9 cellular contexts compared by ENCODE assay signal in genomic region chr6:132511159-132511835, GRCh38. TPM values are rescaled to one million over a fixed set of nuclear protein-coding genes. Genes with fewer than 3 reads are reported as not detected.
DNase-seq lines count a peak whose midpoint lies in the region; ATAC-seq and TF ChIP-seq lines count a peak whose summit lies in the region.
"Had no signal": no experiment of that assay in that cellular context is flagged by ENCODE, and none has a peak within 500 bp of the region (broad histone marks: within the 10 kb centered on the region; RNA-seq: fewer than 3 reads in every experiment).

No MANE protein-coding gene starts in this region.

- ATAC-seq in Right ventricle myocardium superior (ENCODE audit: poor library complexity) (no peak), lower lobe of right lung (peak in 1 of 2 donors; percentile 38), aorta (ENCODE audit: low FRiP score) (no peak), GM18868 (IDR thresholded peaks at IDR 0.05; ENCODE audit: unreplicated experiment) (no peak)

- peaks cover 0 to 46% of the 10 kb centered on the region in 2 donors for H3K4me1 ChIP-seq in right atrium auricular region
- H3K4me1 ChIP-seq in adipocyte (ENCODE audit: control insufficient read depth, insufficient read depth, low read length) = peaks cover 40% of the 10 kb centered on the region
- peaks cover 64% of the 10 kb centered on the region for H3K4me1 ChIP-seq in lower lobe of right lung
- peaks cover 2 to 19% of the 10 kb centered on the region in 2 donors for H3K4me1 ChIP-seq in aorta (ENCODE audit: control insufficient read depth in 1 of 2, insufficient read depth in 2 of 2, low read length in 2 of 2)

- H3K9ac ChIP-seq in adipocyte (ENCODE audit: low read length) = peak overlapping the region; percentile 94

- H3K9me3 ChIP-seq in right atrium auricular region = no peaks in the 10 kb centered on the region
- H3K9me3 ChIP-seq in adipocyte (ENCODE audit: control insufficient read depth, low read length) = no peaks in the 10 kb centered on the region
- no peaks in the 10 kb centered on the region for H3K9me3 ChIP-seq in lower lobe of right lung
- H3K9me3 ChIP-seq in aorta (ENCODE audit: control insufficient read depth, low read length) = no peaks in the 10 kb centered on the region

- H3K27ac ChIP-seq in right atrium auricular region (peak overlapping the region; percentile 40 to 90), lower lobe of right lung (peak overlapping the region; percentile 91), aorta (ENCODE audit: low read depth in 1 of 2, low read length in 2 of 2) (no peak overlapping the region)

- no peak for DNase-seq in right atrium auricular region (ENCODE audit: low spot score)
- DNase-seq in Right ventricle myocardium superior = no peak
- DNase-seq in adipocyte (ENCODE audit: low read depth) = peak; percentile 45
- no peak for DNase-seq in lower lobe of right lung
- DNase-seq in aorta = peak in 1 of 2 donors; percentile 59
- no peak for DNase-seq in NCI-H2227 (lab: John Stamatoyannopoulos, UW; ENCODE audit: unreplicated experiment)
- DNase-seq in T1000 (lab: John Stamatoyannopoulos, UW) = no peak

- no peak for TF ChIP-seq CTCF in right atrium auricular region (IDR thresholded peaks at IDR 0.05)
- no peak for TF ChIP-seq CTCF in lower lobe of right lung (IDR thresholded peaks at IDR 0.05)

- 22 to 28% methylated on average over 5 of the region's 5 CpGs for WGBS in aorta, 2 donors

- peak overlapping the region; percentile 79 to 93 for H3K4me3 ChIP-seq in right atrium auricular region
- H3K4me3 ChIP-seq in adipocyte (ENCODE audit: low read length) = peak overlapping the region; percentile 96
- H3K4me3 ChIP-seq in lower lobe of right lung = peak overlapping the region; percentile 92
- peak overlapping the region; percentile 26 to 34 for H3K4me3 ChIP-seq in aorta (ENCODE audit: low read length in 2 of 2)

- intact Hi-C loops in Right ventricle myocardium superior (cut with DNase I) = loop anchor here (10.0 kb wide), 1 partner anchor 304 kb away; the partner anchor contains the start of gene RPS12
- intact Hi-C loops in lower lobe of right lung (cut with DNase I) = no loop called here
- intact Hi-C loops in aorta (cut with DNase I) = loop anchor here in 1 of 2 donors (10.0 kb wide), 1 partner anchor 304 kb away; the partner anchor contains the start of gene RPS12

- H3K36me3 ChIP-seq in right atrium auricular region (no peaks in the 10 kb centered on the region), adipocyte (ENCODE audit: control insufficient read depth, insufficient read depth, low read length, severe bottlenecking) (peaks cover 16% of the 10 kb centered on the region), lower lobe of right lung (peaks cover 13% of the 10 kb centered on the region), aorta (ENCODE audit: control insufficient read depth in 1 of 2, insufficient read depth in 2 of 2, low read length in 1 of 2) (peaks cover 0 to 2% of the 10 kb centered on the region in 2 donors)

- H3K27me3 ChIP-seq in right atrium auricular region = no peaks in the 10 kb centered on the region
- no peaks in the 10 kb centered on the region for H3K27me3 ChIP-seq in adipocyte (replicated peaks; ENCODE audit: control insufficient read depth, insufficient read depth, low read length)
- H3K27me3 ChIP-seq in lower lobe of right lung (ENCODE audit: low read depth) = no peaks in the 10 kb centered on the region
- H3K27me3 ChIP-seq in aorta (ENCODE audit: control insufficient read depth in 1 of 2, insufficient read depth in 2 of 2, low read length in 1 of 2) = no peaks in the 10 kb centered on the region

RNA-seq across cellular contexts. Expression of gene STX7, which starts 1.6 kb away (rescaled TPM):
- total RNA-seq in right atrium auricular region (10 to 100 TPM; 27.0 to 39.9 TPM), Right ventricle myocardium superior (55.1 TPM), lower lobe of right lung (97.2 TPM), aorta (10 to 100 TPM; 51.5 to 80.7 TPM)
- 10 to 100 TPM; 24.1 to 36.1 TPM for polyA plus RNA-seq in aorta

RNA-seq across cellular contexts. Expression of gene TAAR9, which starts 26.8 kb away (rescaled TPM):
- total RNA-seq in right atrium auricular region = not detected
- total RNA-seq in Right ventricle myocardium superior = not detected
- total RNA-seq in lower lobe of right lung = not detected
- total RNA-seq in aorta = not detected
- not detected for polyA plus RNA-seq in aorta

RNA-seq across cellular contexts. Expression of gene TAAR8, which starts 41.2 kb away (rescaled TPM):
- total RNA-seq in right atrium auricular region (not detected), Right ventricle myocardium superior (not detected), lower lobe of right lung (not detected), aorta (not detected)
- polyA plus RNA-seq in aorta = not detected
- total RNA-seq: temporal lobe had no signal

RNA-seq across cellular contexts. Expression of gene TAAR6, which starts 58.8 kb away (rescaled TPM):
- not detected for total RNA-seq in right atrium auricular region
- total RNA-seq in Right ventricle myocardium superior = not detected
- not detected for total RNA-seq in lower lobe of right lung
- not detected for total RNA-seq in aorta
- not detected for polyA plus RNA-seq in aorta
- total RNA-seq: temporal lobe had no signal

Comparison
In these comparisons a context has a peak if more than half of its experiments do, and no peak if none do; other contexts are left out.
1. H3K27ac ChIP-seq: peak in right atrium auricular region (2 of 2) and lower lobe of right lung (single experiment); none in aorta (0 of 2).
2. H3K4me3 ChIP-seq: peak in every context shown above with its lines; median percentile 96 in adipocyte; 92 in lower lobe of right lung; 86 in right atrium auricular region; 30 in aorta.